Comparison of ENCODE assay signal across 18 cellular contexts in the genomic region with DNA sequence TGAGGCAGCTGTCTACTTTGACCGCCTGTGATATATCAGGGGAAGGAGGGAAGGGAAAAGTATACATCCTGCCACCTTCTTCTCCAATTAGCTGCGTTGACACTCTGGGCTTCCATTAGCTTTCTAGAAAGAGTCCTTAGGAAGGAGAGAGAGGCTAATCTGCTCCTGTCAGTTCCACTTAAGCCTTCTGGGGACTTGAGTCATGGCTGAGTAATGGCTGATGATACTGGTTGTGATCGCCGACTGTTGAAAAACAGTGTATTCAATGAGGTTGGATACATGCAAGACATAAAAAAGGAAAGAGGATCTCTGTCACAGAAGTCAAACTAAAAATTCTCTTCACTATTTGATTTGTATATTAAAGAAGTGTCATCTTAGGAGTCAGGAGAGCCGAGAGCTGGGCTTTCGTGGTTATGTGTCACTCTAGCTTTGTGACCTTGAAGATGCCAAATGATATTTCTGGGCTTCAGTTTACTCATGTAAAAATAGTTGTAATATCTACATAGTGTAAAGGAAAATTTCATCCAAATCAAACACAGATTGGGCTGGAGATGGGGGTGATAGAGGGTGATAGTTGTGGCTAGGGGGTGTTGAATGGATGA.
DNase-seq lines count a peak whose midpoint lies in the region; ATAC-seq and TF ChIP-seq lines count a peak whose summit lies in the region.
"Had no signal": no experiment of that assay in that cellular context is flagged by ENCODE, and none has a peak within 500 bp of the region (broad histone marks: within the 10 kb centered on the region; RNA-seq: fewer than 3 reads in every experiment).

No MANE protein-coding gene starts in this region.

- H4K20me1 ChIP-seq in osteoblast (ENCODE audit: insufficient read depth, low read length): peaks cover 7% of the 10 kb centered on the region

- DNase-seq in ELR (ENCODE audit: low read depth): peak; percentile 86
- DNase-seq in RWPE1 (ENCODE audit: low spot score): peak; percentile 64
- DNase-seq in epithelial cell of prostate (ENCODE audit: low read depth, low spot score): peak; percentile 41
- no peak for DNase-seq in osteoblast (ENCODE audit: insufficient read length, low spot score, missing footprints)
- DNase-seq in GM10248 (ENCODE audit: extremely low spot score): no peak
- DNase-seq in natural killer cell treated with Interleukin-12 subunit alpha and Interleukin-12 subunit beta and Interleukin-15 and Interleukin-18, amount 100 ng/mL, for 72 hours (ENCODE audit: low spot score): no peak
- DNase-seq in D341Med (ENCODE audit: low spot score): no peak
- DNase-seq: activated CD4-positive, alpha-beta T cell treated with anti-CD3 and anti-CD28 coated beads, Interleukin-2, amount 10 ng/mL, durations not matched to agents 7 days and 5 days; activated T-cell treated with anti-CD3 and anti-CD28 coated beads, Interleukin-2, amount 50 U/mL, for 72 hours; effector CD8-positive, alpha-beta T cell; naive thymus-derived CD8-positive, alpha-beta T cell; NCI-H1092; OCI-M1; sigmoid colon; stimulated activated naive CD8-positive, alpha-beta T cell treated with anti-CD3 and anti-CD28 coated beads, Interleukin-15, amount 100 ng/mL, for 72 hours had no signal

- H3K27me3 ChIP-seq in osteoblast (ENCODE audit: insufficient read depth, low read length): no peaks in the 10 kb centered on the region
- H3K27me3 ChIP-seq: ascending aorta, sigmoid colon had no signal

- no peaks in the 10 kb centered on the region for H3K36me3 Mint-ChIP-seq in natural killer cell treated with Interleukin-12 subunit alpha and Interleukin-12 subunit beta and Interleukin-15 and Interleukin-18, amount 100 ng/mL, for 72 hours
- H3K36me3 Mint-ChIP-seq: naive thymus-derived CD8-positive, alpha-beta T cell had no signal

- H3K9me3 ChIP-seq in osteoblast (ENCODE audit: low read depth, low read length): no peaks in the 10 kb centered on the region
- H3K9me3 ChIP-seq: ascending aorta, sigmoid colon had no signal

- H3K27ac Mint-ChIP-seq in natural killer cell treated with Interleukin-12 subunit alpha and Interleukin-12 subunit beta and Interleukin-15 and Interleukin-18, amount 100 ng/mL, for 72 hours: no peak overlapping the region
- H3K27ac Mint-ChIP-seq: activated CD4-positive, alpha-beta T cell treated with anti-CD3 and anti-CD28 coated beads, Interleukin-2, amount 10 ng/mL, durations not matched to agents 7 days and 5 days; activated T-cell treated with anti-CD3 and anti-CD28 coated beads, Interleukin-2, amount 50 U/mL, for 72 hours; T-helper 1 cell treated with Interleukin-12 subunit alpha and Interleukin-12 subunit beta and Interleukin-4 antibody, amounts not matched to agents 30 μg/mL and 1 μg/mL, for 36 hours had no signal

- peak overlapping the region; percentile 4 for H2AFZ ChIP-seq in osteoblast (ENCODE audit: low read length)

- peak overlapping the region; percentile 78 for H3K4me2 ChIP-seq in osteoblast (ENCODE audit: insufficient read depth, low read length)

- peaks cover 0 to 2% of the 10 kb centered on the region in 2 donors for H3K27me3 Mint-ChIP-seq in natural killer cell treated with Interleukin-12 subunit alpha and Interleukin-12 subunit beta and Interleukin-15 and Interleukin-18, amount 100 ng/mL, for 72 hours

- no peak overlapping the region for H3K4me3 Mint-ChIP-seq in natural killer cell treated with Interleukin-12 subunit alpha and Interleukin-12 subunit beta and Interleukin-15 and Interleukin-18, amount 100 ng/mL, for 72 hours
- H3K4me3 Mint-ChIP-seq: activated CD4-positive, alpha-beta T cell treated with anti-CD3 and anti-CD28 coated beads, Interleukin-2, amount 10 ng/mL, durations not matched to agents 7 days and 5 days; activated T-cell treated with anti-CD3 and anti-CD28 coated beads, Interleukin-2, amount 50 U/mL, for 72 hours; naive thymus-derived CD8-positive, alpha-beta T cell; stimulated activated naive CD8-positive, alpha-beta T cell treated with anti-CD3 and anti-CD28 coated beads, Interleukin-15, amount 100 ng/mL, for 72 hours; T-helper 1 cell treated with Interleukin-12 subunit alpha and Interleukin-12 subunit beta and Interleukin-4 antibody, amounts not matched to agents 30 μg/mL and 1 μg/mL, for 36 hours had no signal

- no peaks in the 10 kb centered on the region for H3K4me1 Mint-ChIP-seq in natural killer cell treated with Interleukin-12 subunit alpha and Interleukin-12 subunit beta and Interleukin-15 and Interleukin-18, amount 100 ng/mL, for 72 hours (ENCODE audit: low read depth in 2 of 2)
- H3K4me1 Mint-ChIP-seq: activated CD4-positive, alpha-beta T cell treated with anti-CD3 and anti-CD28 coated beads, Interleukin-2, amount 10 ng/mL, durations not matched to agents 7 days and 5 days; naive thymus-derived CD8-positive, alpha-beta T cell; stimulated activated naive CD8-positive, alpha-beta T cell treated with anti-CD3 and anti-CD28 coated beads, Interleukin-15, amount 100 ng/mL, for 72 hours had no signal

- CTCF ChIA-PET in RWPE1 (lab: Yijun Ruan, JAX): interaction anchor here (0.5 to 0.7 kb wide), 2 partner anchors 15 to 160 kb away, joined by 3 read pairs; no protein-coding TSS in a partner anchor
- CTCF ChIA-PET in GM10248 (lab: Yijun Ruan, JAX): interaction anchor here (3.0 kb wide), 1 partner anchor 358 kb away, joined by 8 read pairs; no protein-coding TSS in a partner anchor

- peak overlapping the region; percentile 13 for H3K4me3 ChIP-seq in osteoblast (ENCODE audit: insufficient read depth, low read length)
- H3K4me3 ChIP-seq: sigmoid colon had no signal

- H3K4me1 ChIP-seq in osteoblast (ENCODE audit: insufficient read depth, low read length): peaks cover 24% of the 10 kb centered on the region

- H3K79me2 ChIP-seq in osteoblast (ENCODE audit: insufficient read depth, low read length): no peaks in the 10 kb centered on the region

- no peaks in the 10 kb centered on the region for H3K36me3 ChIP-seq in osteoblast (ENCODE audit: insufficient read depth, low read length)
- H3K36me3 ChIP-seq: ascending aorta, sigmoid colon had no signal

- H3K27ac ChIP-seq in RWPE1 (no peak overlapping the region), epithelial cell of prostate (no peak overlapping the region), osteoblast (ENCODE audit: low read depth, low read length) (peak overlapping the region; percentile 42)

- POLR2A ChIA-PET in RWPE1 (lab: Yijun Ruan, JAX; ENCODE audit: low non-redundant PET): no interaction called here
- POLR2A ChIA-PET in GM10248 (lab: Yijun Ruan, JAX): no interaction called here

- ATAC-seq in HG03457 (IDR thresholded peaks at IDR 0.05; ENCODE audit: unreplicated experiment): no peak
- no peak for ATAC-seq in natural killer cell treated with Interleukin-12 subunit alpha and Interleukin-12 subunit beta and Interleukin-15 and Interleukin-18, amount 100 ng/mL, for 72 hours
- ATAC-seq: naive thymus-derived CD8-positive, alpha-beta T cell; stimulated activated naive CD8-positive, alpha-beta T cell treated with anti-CD3 and anti-CD28 coated beads, Interleukin-15, amount 100 ng/mL, for 72 hours had no signal

- no peak for TF ChIP-seq CTCF in RWPE1 (conservative IDR thresholded peaks at IDR 0.05; ENCODE audit: low read depth)
- no peak for TF ChIP-seq CTCF in osteoblast (IDR thresholded peaks at IDR 0.05; ENCODE audit: extremely low read depth, low read depth, low read length)
- no peak for TF ChIP-seq CTCF in GM10248 (IDR thresholded peaks at IDR 0.05; ENCODE audit: control extremely low read depth, extremely low read depth, low read depth, missing control alignments)

- no peaks in the 10 kb centered on the region for H3K9me3 Mint-ChIP-seq in natural killer cell treated with Interleukin-12 subunit alpha and Interleukin-12 subunit beta and Interleukin-15 and Interleukin-18, amount 100 ng/mL, for 72 hours
- H3K9me3 Mint-ChIP-seq: activated CD4-positive, alpha-beta T cell treated with anti-CD3 and anti-CD28 coated beads, Interleukin-2, amount 10 ng/mL, durations not matched to agents 7 days and 5 days; activated T-cell treated with anti-CD3 and anti-CD28 coated beads, Interleukin-2, amount 50 U/mL, for 72 hours; naive thymus-derived CD8-positive, alpha-beta T cell; stimulated activated naive CD8-positive, alpha-beta T cell treated with anti-CD3 and anti-CD28 coated beads, Interleukin-15, amount 100 ng/mL, for 72 hours; T-helper 1 cell treated with Interleukin-12 subunit alpha and Interleukin-12 subunit beta and Interleukin-4 antibody, amounts not matched to agents 30 μg/mL and 1 μg/mL, for 36 hours had no signal

Comparison
In these comparisons a context has a peak if more than half of its experiments do, and no peak if none do; other contexts are left out.
1. DNase-seq: peak in ELR (single experiment), RWPE1 (single experiment) and epithelial cell of prostate (single experiment); none in osteoblast (single experiment), GM10248 (single experiment), natural killer cell treated with Interleukin-12 subunit alpha and Interleukin-12 subunit beta and Interleukin-15 and Interleukin-18, amount 100 ng/mL, for 72 hours (single experiment) and D341Med (single experiment).